Comparison of ENCODE assay signal across 19 cellular contexts in the genomic region with DNA sequence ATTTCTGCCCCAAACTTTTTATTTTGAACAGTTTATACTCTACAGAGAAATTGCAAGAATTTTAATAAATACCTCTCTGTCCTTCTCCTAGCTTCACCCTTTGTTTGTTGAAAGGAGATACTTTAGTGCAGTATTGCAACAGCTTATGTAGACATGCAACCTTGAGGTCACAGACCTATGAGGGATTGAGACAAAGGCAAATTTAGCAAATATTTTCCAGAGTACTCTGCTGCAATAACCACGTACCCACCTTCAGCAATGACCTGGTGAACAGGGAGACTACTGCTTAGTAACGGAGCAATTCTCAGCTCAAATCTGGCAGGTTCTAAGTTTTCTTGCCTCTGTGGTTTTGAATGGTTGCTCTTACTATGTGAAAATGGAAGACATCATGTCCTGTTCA. TPM values are rescaled to one million over a fixed set of nuclear protein-coding genes. Genes with fewer than 3 reads are reported as not detected.
A peak's percentile ranks its signal among the peaks of the same experiment; 100 is the strongest.
DNase-seq lines count a peak whose midpoint lies in the region; ATAC-seq, FAIRE-seq and TF ChIP-seq lines count a peak whose summit lies in the region.
"Had no signal": no experiment of that assay in that cellular context is flagged by ENCODE, and none has a peak within 500 bp of the region (broad histone marks: within the 10 kb centered on the region; RNA-seq: fewer than 3 reads in every experiment).

No MANE protein-coding gene starts in this region.

- peaks cover 38% of the 10 kb centered on the region for H3K4me1 ChIP-seq in HepG2 (ENCODE audit: insufficient read depth, low read length)

- 0% methylated on average over 2 of the region's 2 CpGs for WGBS in HepG2 (ENCODE audit: low lambda C conversion rate)

- CTCF ChIA-PET in HepG2 (lab: Yijun Ruan, JAX; ENCODE audit: low intra/inter-chr PET ratio, low total read pairs), result interaction anchor here (1.3 kb wide), 1 partner anchor 17 kb away, joined by 4 read pairs; no protein-coding TSS in a partner anchor

- peak; percentile 92 for FAIRE-seq in HepG2 (lab: Jason Lieb, UNC)
- FAIRE-seq: D721Med, G401.6, GM12891 had no signal

- no peaks in the 10 kb centered on the region for H3K36me3 ChIP-seq in HepG2 (replicated peaks in 1 of 2; ENCODE audit: control insufficient read depth in 1 of 2, insufficient read depth in 2 of 2, low read length in 2 of 2)

- in situ Hi-C loops in HepG2 (cut with HindIII; ENCODE audit: extremely low pct_ligation_motif_present, low pct_unique_long_range_greater_than_20kb), result no loop called here

- no peak overlapping the region for H2AFZ ChIP-seq in HepG2 (ENCODE audit: low read length)

- H3K9ac ChIP-seq in HepG2 (ENCODE audit: insufficient read depth, low read depth, low read length), result peak overlapping the region; percentile 37

- DNase-seq in NCI-H69 (lab: John Stamatoyannopoulos, UW) (peak; percentile 2), amniotic epithelial cell (ENCODE audit: low read depth) (peak; percentile 19), HepG2 (ENCODE audit: low spot score) (peak; percentile 94), SW 1271 (lab: John Stamatoyannopoulos, UW) (no peak), NCI-H2029 treated with DMSO at 0.1 percent for 48 hours (lab: John Stamatoyannopoulos, UW) (no peak), NCI-H1092 treated with DMSO at 0.1 percent for 48 hours (lab: John Stamatoyannopoulos, UW) (no peak), NCI-H526 treated with DMSO at 0.1 percent for 48 hours (lab: John Stamatoyannopoulos, UW) (no peak)
- DNase-seq: CD8-positive, alpha-beta T cell; DMS153; DMS79 treated with DMSO at 0.1 percent for 48 hours; EL; GOT3; H9 had no signal

- peak overlapping the region; percentile 70 for H3K4me2 ChIP-seq in HepG2 (ENCODE audit: low read depth, low read length)

- TF ChIP-seq CTCF in HepG2 (CRISPR knock-in tag; IDR thresholded peaks at IDR 0.05), result no peak

- H3K27ac ChIP-seq in HepG2 (ENCODE audit: extremely low read length, insufficient read depth, low read length), result peak overlapping the region; percentile 71

- H3K79me2 ChIP-seq in HepG2 (ENCODE audit: insufficient read depth, low read length), result no peaks in the 10 kb centered on the region

- intact Hi-C loops in HepG2 (cut with micrococcal nuclease; ENCODE audit: unreplicated experiment), result loop anchor here (1.0 to 2.0 kb wide), 3 partner anchors 13 to 40 kb away; partner anchors contain the start of gene FGA

- peak; percentile 96 for ATAC-seq in HepG2
- ATAC-seq: CD8-positive, alpha-beta T cell had no signal

- no peaks in the 10 kb centered on the region for H4K20me1 ChIP-seq in HepG2 (ENCODE audit: insufficient read depth, low read length)

- H3K27me3 ChIP-seq in HepG2 (ENCODE audit: control insufficient read depth in 1 of 2, insufficient read depth in 2 of 2, low read length in 2 of 2), result no peaks in the 10 kb centered on the region

- peak overlapping the region in 2 of 3 experiments; percentile 8 to 37; a peak in 1 of 6 replicates for H3K4me3 ChIP-seq in HepG2 (replicated peaks in 1 of 3; ENCODE audit: insufficient read depth in 1 of 3, low read depth in 2 of 3, low read length in 3 of 3)

- POLR2A ChIA-PET in HepG2 (lab: Yijun Ruan, JAX), result interaction anchor here (0.8 to 3.3 kb wide), 14 partner anchors 9 to 41 kb away, joined by 3 to 32 read pairs (median 11); partner anchors contain the start of genes FGA, FGB, FGG and PLRG1

- BruUV-seq in HepG2 (replicated peaks; lab: Mats Ljungman, UMichigan), result no TSS peak

- no peaks in the 10 kb centered on the region for H3K9me3 ChIP-seq in HepG2 (ENCODE audit: low read length)

- no peak for TF ChIP-seq RAD21 in HepG2 (CRISPR knock-in tag; IDR thresholded peaks at IDR 0.05)

- TF ChIP-seq EP300 in HepG2 (IDR thresholded peaks at IDR 0.05; ENCODE audit: low read depth in 2 of 2, low read length in 2 of 2) (peak; percentile 85 to 98), HepG2 (CRISPR knock-in tag; IDR thresholded peaks at IDR 0.05; ENCODE audit: borderline replicate concordance) (peak; percentile 85; the same call in 1 of the 2 replicates)

- no peak for TF ChIP-seq POLR2A in HepG2 (IDR thresholded peaks at IDR 0.05; ENCODE audit: insufficient read depth in 1 of 2, low read depth in 2 of 2, low read length in 2 of 2)

RNA-seq across cellular contexts. Expression of gene FGA, which starts 13.2 kb away (rescaled TPM):
- total RNA-seq in HepG2 (2016; rRNA removed; fragmentation: Illumina TruSeq; extraction: Trizol), result 743 and 1,523 TPM in 2 replicates
- 63.8 and 68.9 TPM in 2 replicates for total RNA-seq in HepG2 (2016; cell fraction: cytosol; rRNA removed; fragmentation: Illumina TruSeq; extraction: Trizol; ENCODE audit: low read depth)
- total RNA-seq in HepG2 (2016; cell fraction: insoluble cytoplasmic fraction; rRNA removed; fragmentation: Illumina TruSeq; extraction: Trizol), result 698 and 1,531 TPM in 2 replicates
- 131 and 151 TPM in 2 replicates for total RNA-seq in HepG2 (2016; cell fraction: membrane; rRNA removed; fragmentation: Illumina TruSeq; extraction: Trizol)
- total RNA-seq in HepG2 (2016; cell fraction: nucleus; rRNA removed; fragmentation: Illumina TruSeq; extraction: Trizol), result 1,165 and 1,343 TPM in 2 replicates
- 640 and 755 TPM in 2 replicates for polyA plus RNA-seq in HepG2 (2011; rRNA removed)
- 361 and 711 TPM in 2 replicates for polyA plus RNA-seq in HepG2 (2011; cell fraction: cytosol; rRNA removed)
- polyA plus RNA-seq in HepG2 (2011; cell fraction: nucleus; rRNA removed), result 219 and 306 TPM in 2 replicates
- 1,090 and 1,341 TPM in 2 replicates for polyA plus RNA-seq in HepG2 (2012)
- polyA plus RNA-seq in HepG2 (2016; cell fraction: cytosol; fragmentation: Illumina TruSeq; extraction: Trizol; ENCODE audit: low read depth), result 52.4 and 61.1 TPM in 2 replicates
- 573 and 576 TPM in 2 replicates for polyA plus RNA-seq in HepG2 (2016; cell fraction: insoluble cytoplasmic fraction; fragmentation: Illumina TruSeq; extraction: Trizol; ENCODE audit: low read depth)
- polyA plus RNA-seq in HepG2 (2016; cell fraction: membrane; fragmentation: Illumina TruSeq; extraction: Trizol; ENCODE audit: low read depth), result 76.3 and 93.7 TPM in 2 replicates
- 1,268 and 1,352 TPM in 2 replicates for polyA plus RNA-seq in HepG2 (2016; cell fraction: nucleus; fragmentation: Illumina TruSeq; extraction: Trizol; ENCODE audit: insufficient read depth, low read depth)
- 0.40 and 296 TPM in 2 replicates for polyA minus RNA-seq in HepG2 (2011; rRNA and poly(A)+ RNA removed; ENCODE audit: low replicate concordance)
- 327 and 562 TPM in 2 replicates for polyA minus RNA-seq in HepG2 (2011; cell fraction: cytosol; rRNA and poly(A)+ RNA removed)
- polyA minus RNA-seq in HepG2 (2011; cell fraction: nucleus; rRNA and poly(A)+ RNA removed), result 245 and 404 TPM in 2 replicates
- total RNA-seq: A673; CD8-positive, alpha-beta T cell; H9 had no signal
- polyA plus RNA-seq: BJ, CD14-positive monocyte had no signal

RNA-seq across cellular contexts. Expression of gene FGB, which starts 14.5 kb away (rescaled TPM):
- 408 and 784 TPM in 2 replicates for total RNA-seq in HepG2 (2016; rRNA removed; fragmentation: Illumina TruSeq; extraction: Trizol)
- total RNA-seq in HepG2 (2016; cell fraction: cytosol; rRNA removed; fragmentation: Illumina TruSeq; extraction: Trizol; ENCODE audit: low read depth), result 56.7 and 69.7 TPM in 2 replicates
- 374 and 784 TPM in 2 replicates for total RNA-seq in HepG2 (2016; cell fraction: insoluble cytoplasmic fraction; rRNA removed; fragmentation: Illumina TruSeq; extraction: Trizol)
- total RNA-seq in HepG2 (2016; cell fraction: membrane; rRNA removed; fragmentation: Illumina TruSeq; extraction: Trizol), result 96.6 and 132 TPM in 2 replicates
- 538 and 629 TPM in 2 replicates for total RNA-seq in HepG2 (2016; cell fraction: nucleus; rRNA removed; fragmentation: Illumina TruSeq; extraction: Trizol)
- polyA plus RNA-seq in HepG2 (2011; rRNA removed), result 226 and 273 TPM in 2 replicates
- 107 and 238 TPM in 2 replicates for polyA plus RNA-seq in HepG2 (2011; cell fraction: cytosol; rRNA removed)
- 60.1 and 85.7 TPM in 2 replicates for polyA plus RNA-seq in HepG2 (2011; cell fraction: nucleus; rRNA removed)
- polyA plus RNA-seq in HepG2 (2012), result 449 and 489 TPM in 2 replicates
- polyA plus RNA-seq in HepG2 (2016; cell fraction: cytosol; fragmentation: Illumina TruSeq; extraction: Trizol; ENCODE audit: low read depth), result 53.8 and 63.1 TPM in 2 replicates
- polyA plus RNA-seq in HepG2 (2016; cell fraction: insoluble cytoplasmic fraction; fragmentation: Illumina TruSeq; extraction: Trizol; ENCODE audit: low read depth), result 379 and 391 TPM in 2 replicates
- 70.9 and 94.9 TPM in 2 replicates for polyA plus RNA-seq in HepG2 (2016; cell fraction: membrane; fragmentation: Illumina TruSeq; extraction: Trizol; ENCODE audit: low read depth)
- polyA plus RNA-seq in HepG2 (2016; cell fraction: nucleus; fragmentation: Illumina TruSeq; extraction: Trizol; ENCODE audit: insufficient read depth, low read depth), result 850 and 880 TPM in 2 replicates
- 57.2 TPM in 1 of 2 replicates, not detected in the other for polyA minus RNA-seq in HepG2 (2011; rRNA and poly(A)+ RNA removed; ENCODE audit: low replicate concordance)
- 69.4 and 146 TPM in 2 replicates for polyA minus RNA-seq in HepG2 (2011; cell fraction: cytosol; rRNA and poly(A)+ RNA removed)
- polyA minus RNA-seq in HepG2 (2011; cell fraction: nucleus; rRNA and poly(A)+ RNA removed), result 65.9 and 110 TPM in 2 replicates
- total RNA-seq: A673; CD8-positive, alpha-beta T cell; H9 had no signal
- polyA plus RNA-seq: BJ, CD14-positive monocyte had no signal

RNA-seq across cellular contexts. Expression of gene PLRG1, which starts 27.1 kb away (rescaled TPM):
- total RNA-seq in HepG2 (2016; rRNA removed; fragmentation: Illumina TruSeq; extraction: Trizol), result 110 and 177 TPM in 2 replicates
- 15.5 and 18.0 TPM in 2 replicates for total RNA-seq in HepG2 (2016; cell fraction: cytosol; rRNA removed; fragmentation: Illumina TruSeq; extraction: Trizol; ENCODE audit: low read depth)
- 117 and 184 TPM in 2 replicates for total RNA-seq in HepG2 (2016; cell fraction: insoluble cytoplasmic fraction; rRNA removed; fragmentation: Illumina TruSeq; extraction: Trizol)
- 30.7 and 37.3 TPM in 2 replicates for total RNA-seq in HepG2 (2016; cell fraction: membrane; rRNA removed; fragmentation: Illumina TruSeq; extraction: Trizol)
- total RNA-seq in HepG2 (2016; cell fraction: nucleus; rRNA removed; fragmentation: Illumina TruSeq; extraction: Trizol), result 71.1 and 72.1 TPM in 2 replicates
- 63.2 and 77.3 TPM in 2 replicates for polyA plus RNA-seq in HepG2 (2011; rRNA removed)
- polyA plus RNA-seq in HepG2 (2011; cell fraction: cytosol; rRNA removed), result 41.6 and 48.8 TPM in 2 replicates
- 44.8 and 48.6 TPM in 2 replicates for polyA plus RNA-seq in HepG2 (2011; cell fraction: nucleus; rRNA removed)
- polyA plus RNA-seq in HepG2 (2012), result 49.6 and 59.5 TPM in 2 replicates
- polyA plus RNA-seq in HepG2 (2016; cell fraction: cytosol; fragmentation: Illumina TruSeq; extraction: Trizol; ENCODE audit: low read depth), result 13.7 and 18.4 TPM in 2 replicates
- 142 and 150 TPM in 2 replicates for polyA plus RNA-seq in HepG2 (2016; cell fraction: insoluble cytoplasmic fraction; fragmentation: Illumina TruSeq; extraction: Trizol; ENCODE audit: low read depth)
- 18.9 and 20.9 TPM in 2 replicates for polyA plus RNA-seq in HepG2 (2016; cell fraction: membrane; fragmentation: Illumina TruSeq; extraction: Trizol; ENCODE audit: low read depth)
- polyA plus RNA-seq in HepG2 (2016; cell fraction: nucleus; fragmentation: Illumina TruSeq; extraction: Trizol; ENCODE audit: insufficient read depth, low read depth), result 82.5 and 87.2 TPM in 2 replicates
- 54.9 and 71.4 TPM in 2 replicates for polyA minus RNA-seq in HepG2 (2011; rRNA and poly(A)+ RNA removed; ENCODE audit: low replicate concordance)
- 33.8 and 40.5 TPM in 2 replicates for polyA minus RNA-seq in HepG2 (2011; cell fraction: cytosol; rRNA and poly(A)+ RNA removed)
- 50.3 and 76.6 TPM in 2 replicates for polyA minus RNA-seq in HepG2 (2011; cell fraction: nucleus; rRNA and poly(A)+ RNA removed)

RNA-seq across cellular contexts. Expression of gene FGG, which starts 35.1 kb away (rescaled TPM):
- 1,495 and 2,423 TPM in 2 replicates for total RNA-seq in HepG2 (2016; rRNA removed; fragmentation: Illumina TruSeq; extraction: Trizol)
- 401 and 461 TPM in 2 replicates for total RNA-seq in HepG2 (2016; cell fraction: cytosol; rRNA removed; fragmentation: Illumina TruSeq; extraction: Trizol; ENCODE audit: low read depth)
- 1,449 and 2,438 TPM in 2 replicates for total RNA-seq in HepG2 (2016; cell fraction: insoluble cytoplasmic fraction; rRNA removed; fragmentation: Illumina TruSeq; extraction: Trizol)
- total RNA-seq in HepG2 (2016; cell fraction: membrane; rRNA removed; fragmentation: Illumina TruSeq; extraction: Trizol), result 624 and 702 TPM in 2 replicates
- total RNA-seq in HepG2 (2016; cell fraction: nucleus; rRNA removed; fragmentation: Illumina TruSeq; extraction: Trizol), result 2,130 and 2,392 TPM in 2 replicates
- 1,030 and 1,037 TPM in 2 replicates for polyA plus RNA-seq in HepG2 (2011; rRNA removed)
- 571 and 1,106 TPM in 2 replicates for polyA plus RNA-seq in HepG2 (2011; cell fraction: cytosol; rRNA removed)
- 235 and 339 TPM in 2 replicates for polyA plus RNA-seq in HepG2 (2011; cell fraction: nucleus; rRNA removed)
- polyA plus RNA-seq in HepG2 (2012), result 1,249 and 1,529 TPM in 2 replicates
- polyA plus RNA-seq in HepG2 (2016; cell fraction: cytosol; fragmentation: Illumina TruSeq; extraction: Trizol; ENCODE audit: low read depth), result 421 and 430 TPM in 2 replicates
- 1,324 and 1,381 TPM in 2 replicates for polyA plus RNA-seq in HepG2 (2016; cell fraction: insoluble cytoplasmic fraction; fragmentation: Illumina TruSeq; extraction: Trizol; ENCODE audit: low read depth)
- 463 and 496 TPM in 2 replicates for polyA plus RNA-seq in HepG2 (2016; cell fraction: membrane; fragmentation: Illumina TruSeq; extraction: Trizol; ENCODE audit: low read depth)
- polyA plus RNA-seq in HepG2 (2016; cell fraction: nucleus; fragmentation: Illumina TruSeq; extraction: Trizol; ENCODE audit: insufficient read depth, low read depth), result 2,640 and 2,884 TPM in 2 replicates
- 0.72 and 295 TPM in 2 replicates for polyA minus RNA-seq in HepG2 (2011; rRNA and poly(A)+ RNA removed; ENCODE audit: low replicate concordance)
- polyA minus RNA-seq in HepG2 (2011; cell fraction: cytosol; rRNA and poly(A)+ RNA removed), result 285 and 453 TPM in 2 replicates
- 263 and 473 TPM in 2 replicates for polyA minus RNA-seq in HepG2 (2011; cell fraction: nucleus; rRNA and poly(A)+ RNA removed)
- total RNA-seq: A673; CD8-positive, alpha-beta T cell; H9 had no signal
- polyA plus RNA-seq: BJ, CD14-positive monocyte had no signal

Comparison
In these comparisons a context has a peak if more than half of its experiments do, and no peak if none do; other contexts are left out.
1. DNase-seq: peak in NCI-H69 (single experiment), amniotic epithelial cell (single experiment) and HepG2 (single experiment); none in SW 1271 (0 of 2), NCI-H2029 treated with DMSO at 0.1 percent for 48 hours (single experiment), NCI-H1092 treated with DMSO at 0.1 percent for 48 hours (single experiment) and NCI-H526 treated with DMSO at 0.1 percent for 48 hours (single experiment).